Comparison of ENCODE assay signal across 8 cellular contexts in the genomic region with DNA sequence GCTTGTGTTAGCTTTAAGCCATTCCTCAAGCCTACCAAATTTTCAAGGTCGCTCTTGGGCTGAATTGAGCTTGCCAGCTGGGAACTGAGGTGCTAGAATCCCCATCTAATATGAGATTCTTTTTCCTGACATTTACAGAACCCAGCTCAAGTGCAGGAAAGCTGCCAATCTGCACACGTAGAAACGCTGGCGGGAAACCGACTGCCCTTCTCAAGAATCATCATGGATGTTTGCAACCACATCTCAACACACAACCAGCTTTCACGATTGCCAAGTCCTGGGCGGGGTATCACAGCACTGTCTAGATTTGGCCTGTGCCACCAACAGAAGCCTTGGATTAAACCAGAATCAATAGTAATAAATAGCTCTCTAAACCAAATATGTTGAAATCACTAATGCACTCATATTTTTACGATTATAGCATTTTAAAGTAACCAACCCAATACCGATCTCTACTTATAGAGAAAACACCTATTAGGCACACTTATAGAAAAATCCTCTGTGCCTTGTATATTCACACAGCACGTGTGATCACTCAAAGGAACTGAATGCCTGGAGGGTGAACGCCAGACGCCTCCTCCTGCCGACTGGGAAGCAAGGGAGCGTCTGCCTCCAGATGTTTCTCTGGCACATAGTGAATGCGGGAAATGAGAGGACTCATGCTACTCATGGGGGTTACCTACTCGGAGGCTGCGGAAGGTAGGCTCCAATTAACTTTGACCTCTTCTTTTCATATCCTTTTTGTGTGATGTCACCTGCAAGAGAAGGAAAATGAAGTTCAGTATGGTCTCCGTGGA.
DNase-seq lines count a peak whose midpoint lies in the region; ATAC-seq and TF ChIP-seq lines count a peak whose summit lies in the region.

No MANE protein-coding gene starts in this region.

- H3K4me1 ChIP-seq in gastroesophageal sphincter, result peaks cover 0 to 97% (median 10%) of the 10 kb centered on the region in 3 donors

- no peak for TF ChIP-seq EP300 in gastroesophageal sphincter (IDR thresholded peaks at IDR 0.05)

- H3K27me3 Mint-ChIP-seq in activated T-cell treated with anti-CD3 and anti-CD28 coated beads, Interleukin-2, amount 50 U/mL, for 24 hours, result peaks cover 3% of the 10 kb centered on the region
- H3K27me3 Mint-ChIP-seq in activated T-cell treated with anti-CD3 and anti-CD28 coated beads, Interleukin-2, amount 50 U/mL, for 72 hours (ENCODE audit: low read depth), result no peaks in the 10 kb centered on the region

- DNase-seq in activated T-cell treated with anti-CD3 and anti-CD28 coated beads, Interleukin-2, amount 50 U/mL, for 24 hours, result peak; percentile 25
- DNase-seq in activated T-cell treated with anti-CD3 and anti-CD28 coated beads, Interleukin-2, amount 50 U/mL, for 72 hours, result no peak
- no peak for DNase-seq in NCI-H146 treated with DMSO at 0.1 percent for 48 hours (lab: John Stamatoyannopoulos, UW; ENCODE audit: unreplicated experiment)
- DNase-seq in brain microvascular endothelial cell, result no peak
- no peak for DNase-seq in HT-29 (ENCODE audit: low spot score)

- 22 to 33% methylated on average over 10 to 18 of the region's 18 CpGs for WGBS in gastroesophageal sphincter (ENCODE audit: low coverage in 1 of 2), 2 donors

- no peak for TF ChIP-seq CTCF in VCaP (conservative IDR thresholded peaks at IDR 0.05)
- no peak for TF ChIP-seq CTCF in gastroesophageal sphincter (IDR thresholded peaks at IDR 0.05)
- TF ChIP-seq CTCF in brain microvascular endothelial cell (IDR thresholded peaks at IDR 0.05; ENCODE audit: low read depth, low read length, missing control alignments), result no peak

- no peak for TF ChIP-seq POLR2A in gastroesophageal sphincter (IDR thresholded peaks at IDR 0.05)

- H3K27me3 ChIP-seq in gastroesophageal sphincter (no peaks in the 10 kb centered on the region), brain microvascular endothelial cell (replicated peaks) (no peaks in the 10 kb centered on the region)

- ATAC-seq in activated T-cell treated with anti-CD3 and anti-CD28 coated beads, Interleukin-2, amount 50 U/mL, for 72 hours (replicated peaks in 1 of 2), result no peak
- no peak for ATAC-seq in gastroesophageal sphincter

- H3K9me3 Mint-ChIP-seq in activated T-cell treated with anti-CD3 and anti-CD28 coated beads, Interleukin-2, amount 50 U/mL, for 24 hours, result no peaks in the 10 kb centered on the region
- no peaks in the 10 kb centered on the region for H3K9me3 Mint-ChIP-seq in activated T-cell treated with anti-CD3 and anti-CD28 coated beads, Interleukin-2, amount 50 U/mL, for 72 hours

- H3K27ac Mint-ChIP-seq in activated T-cell treated with anti-CD3 and anti-CD28 coated beads, Interleukin-2, amount 50 U/mL, for 24 hours, result peak overlapping the region; percentile 67
- H3K27ac Mint-ChIP-seq in activated T-cell treated with anti-CD3 and anti-CD28 coated beads, Interleukin-2, amount 50 U/mL, for 72 hours, result no peak overlapping the region

- H3K27ac ChIP-seq in VCaP (peak overlapping the region; percentile 93), gastroesophageal sphincter (peak overlapping the region; percentile 77 to 93 (median 88)), temporal lobe (ENCODE audit: low read depth, low read length) (peak overlapping the region; percentile 54), brain microvascular endothelial cell (no peak overlapping the region)

- H3K4me3 Mint-ChIP-seq in activated T-cell treated with anti-CD3 and anti-CD28 coated beads, Interleukin-2, amount 50 U/mL, for 24 hours, result peak overlapping the region; percentile 80
- H3K4me3 Mint-ChIP-seq in activated T-cell treated with anti-CD3 and anti-CD28 coated beads, Interleukin-2, amount 50 U/mL, for 72 hours, result peak overlapping the region in 1 of 2 donors; percentile 83

- H3K4me1 Mint-ChIP-seq in activated T-cell treated with anti-CD3 and anti-CD28 coated beads, Interleukin-2, amount 50 U/mL, for 24 hours (ENCODE audit: low read depth), result peaks cover 22% of the 10 kb centered on the region
- peaks cover 7% of the 10 kb centered on the region for H3K4me1 Mint-ChIP-seq in activated T-cell treated with anti-CD3 and anti-CD28 coated beads, Interleukin-2, amount 50 U/mL, for 72 hours (ENCODE audit: low read depth)

- in situ Hi-C loops in brain microvascular endothelial cell (cut with HindIII; ENCODE audit: low pct_ligation_motif_present, low sequenced_read_pairs), result no loop called here

- no peaks in the 10 kb centered on the region for H3K9me3 ChIP-seq in gastroesophageal sphincter

- H3K36me3 Mint-ChIP-seq in activated T-cell treated with anti-CD3 and anti-CD28 coated beads, Interleukin-2, amount 50 U/mL, for 24 hours (ENCODE audit: low read depth), result no peaks in the 10 kb centered on the region
- no peaks in the 10 kb centered on the region for H3K36me3 Mint-ChIP-seq in activated T-cell treated with anti-CD3 and anti-CD28 coated beads, Interleukin-2, amount 50 U/mL, for 72 hours (ENCODE audit: insufficient read depth in 2 of 2)

- peaks cover 0 to 27% of the 10 kb centered on the region in 2 donors for H3K36me3 ChIP-seq in gastroesophageal sphincter
- H3K36me3 ChIP-seq in brain microvascular endothelial cell (replicated peaks), result no peaks in the 10 kb centered on the region

- H3K4me3 ChIP-seq in gastroesophageal sphincter, result peak overlapping the region in 1 of 2 donors; percentile 43
- no peak overlapping the region for H3K4me3 ChIP-seq in brain microvascular endothelial cell (ENCODE audit: low read depth, low read length)
